8 cellular contexts compared by ENCODE assay signal in the genomic region with DNA sequence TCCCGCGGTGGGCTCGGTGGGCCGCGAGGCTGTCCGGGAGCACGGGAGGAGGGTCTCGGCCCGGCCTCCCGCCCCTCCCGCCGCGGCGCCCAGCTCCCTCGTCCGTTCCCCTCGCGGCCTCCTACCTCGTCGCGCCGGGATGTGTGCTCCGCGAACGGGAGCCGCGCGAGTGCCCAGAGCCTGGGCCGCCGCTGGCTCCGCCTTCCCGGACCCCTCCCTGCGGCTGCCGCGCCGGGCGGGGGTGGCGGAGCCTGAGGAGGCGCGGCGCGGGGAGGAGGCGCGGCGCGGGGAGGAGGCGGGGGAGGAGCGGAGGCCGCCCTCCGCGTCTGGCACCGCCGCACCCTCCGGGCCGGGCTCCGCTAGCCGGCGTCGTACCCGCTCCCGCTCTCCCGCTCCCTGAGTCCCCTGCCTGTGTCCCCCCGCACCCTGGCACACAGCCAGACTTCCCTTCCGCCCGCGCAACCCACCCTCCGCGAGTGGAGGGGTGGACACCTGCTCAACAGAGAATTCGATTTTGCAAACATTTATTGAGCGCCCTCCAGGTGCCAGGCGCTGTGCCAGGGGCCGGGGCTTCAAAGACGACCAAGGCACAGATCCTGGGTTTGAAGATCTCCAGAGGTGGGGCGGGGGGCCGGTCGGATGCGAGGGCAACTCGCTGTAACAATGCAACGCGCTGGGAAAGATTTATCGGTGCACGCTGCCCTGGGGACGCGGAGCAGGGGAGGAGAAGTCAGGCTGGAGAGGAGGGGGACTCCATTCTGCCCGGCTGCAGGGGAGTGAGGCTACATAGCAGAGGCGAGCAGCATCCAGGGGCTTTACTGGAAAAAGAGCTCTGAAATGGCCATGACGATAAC. TPM values are rescaled to one million over a fixed set of nuclear protein-coding genes. Genes with fewer than 3 reads are reported as not detected.
DNase-seq lines count a peak whose midpoint lies in the region; ATAC-seq and TF ChIP-seq lines count a peak whose summit lies in the region.

A gene with protein sequence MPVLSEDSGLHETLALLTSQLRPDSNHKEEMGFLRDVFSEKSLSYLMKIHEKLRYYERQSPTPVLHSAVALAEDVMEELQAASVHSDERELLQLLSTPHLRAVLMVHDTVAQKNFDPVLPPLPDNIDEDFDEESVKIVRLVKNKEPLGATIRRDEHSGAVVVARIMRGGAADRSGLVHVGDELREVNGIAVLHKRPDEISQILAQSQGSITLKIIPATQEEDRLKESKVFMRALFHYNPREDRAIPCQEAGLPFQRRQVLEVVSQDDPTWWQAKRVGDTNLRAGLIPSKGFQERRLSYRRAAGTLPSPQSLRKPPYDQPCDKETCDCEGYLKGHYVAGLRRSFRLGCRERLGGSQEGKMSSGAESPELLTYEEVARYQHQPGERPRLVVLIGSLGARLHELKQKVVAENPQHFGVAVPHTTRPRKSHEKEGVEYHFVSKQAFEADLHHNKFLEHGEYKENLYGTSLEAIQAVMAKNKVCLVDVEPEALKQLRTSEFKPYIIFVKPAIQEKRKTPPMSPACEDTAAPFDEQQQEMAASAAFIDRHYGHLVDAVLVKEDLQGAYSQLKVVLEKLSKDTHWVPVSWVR (minus strand): TSS at position 171 of the 854 bp plus-strand sequence. CDS start 1,240 bp downstream, outside the sequence.

- H2AFZ ChIP-seq in HCT116 (ENCODE audit: low read depth, low read length, poor library complexity, severe bottlenecking), result peak within 1 kb of the TSS; percentile 93
- H2AFZ ChIP-seq in OCI-LY1 (ENCODE audit: low read length), result no peak within 1 kb of the TSS

- TF ChIP-seq RAD21 in HCT116 (IDR thresholded peaks at IDR 0.05; ENCODE audit: low read depth), result no peak

- H3K27me3 ChIP-seq in HCT116 (ENCODE audit: insufficient read depth, low read length) (no peaks in the 10 kb centered on the region), OCI-LY1 (ENCODE audit: insufficient read depth, low read length) (peaks cover 11% of the 10 kb centered on the region; the same call in 1 of the 2 replicates)

- peak within 1 kb of the TSS; percentile 67 to 89 (median 86) for H3K4me3 Mint-ChIP-seq in naive B cell

- H3K36me3 ChIP-seq in HCT116 (ENCODE audit: control insufficient read depth in 1 of 2, insufficient read depth in 2 of 2, low read length in 2 of 2) (peaks cover 0 to 18% of the 10 kb centered on the region in 2 experiments; a peak in 1 of 4 replicates), OCI-LY1 (ENCODE audit: insufficient read depth, low read length) (no peaks in the 10 kb centered on the region)

- no peak within 1 kb of the TSS for H3K27ac Mint-ChIP-seq in naive B cell

- no peak for TF ChIP-seq CTCF in HCT116 (IDR thresholded peaks at IDR 0.05 in 2 of 3, conservative IDR thresholded peaks at IDR 0.05 in 1 of 3; ENCODE audit: borderline replicate concordance in 1 of 3, insufficient read depth in 1 of 3, low read depth in 2 of 3, low read length in 2 of 3)
- TF ChIP-seq CTCF in OCI-LY1 (IDR thresholded peaks at IDR 0.05; ENCODE audit: low read length), result no peak
- no peak for TF ChIP-seq CTCF in fibroblast of the aortic adventitia (IDR thresholded peaks at IDR 0.05; ENCODE audit: insufficient read depth, low read length)
- no peak for TF ChIP-seq CTCF in subcutaneous adipose tissue (IDR thresholded peaks at IDR 0.05; ENCODE audit: low read depth)

- POLR2A ChIA-PET in HCT116 (lab: Charles Lee), result no interaction called here

- RAD21 ChIA-PET in HCT116 (lab: Charles Lee; ENCODE audit: low non-redundant PET in 1 of 2, low total read pairs in 2 of 2, uncharacterized antibody in 2 of 2, unreplicated experiment in 2 of 2), result no interaction called here

- intact Hi-C loops in HCT116 (cut with micrococcal nuclease), result loop anchor here (1.0 to 2.0 kb wide), 2 partner anchors 13 to 54 kb away; a partner anchor contains a TSS

- peaks cover 7 to 14% (median 13%) of the 10 kb centered on the region in 3 donors for H3K4me1 Mint-ChIP-seq in naive B cell

- TF ChIP-seq POLR2A in HCT116 (IDR thresholded peaks at IDR 0.05; ENCODE audit: borderline replicate concordance, extremely low read depth, insufficient read depth, insufficient read length), result no peak

- no peaks in the 10 kb centered on the region for H3K9me3 Mint-ChIP-seq in naive B cell

- no peaks in the 10 kb centered on the region for H3K9me2 ChIP-seq in HCT116 (ENCODE audit: insufficient read depth)
- no peaks in the 10 kb centered on the region for H3K9me2 ChIP-seq in OCI-LY1 (ENCODE audit: low read depth, low read length)

- H3K4me1 ChIP-seq in HCT116 (ENCODE audit: control insufficient read depth in 1 of 2, insufficient read depth in 2 of 2, low read length in 2 of 2) (peaks cover 16 to 24% of the 10 kb centered on the region in 2 experiments), OCI-LY1 (ENCODE audit: insufficient read depth, low read length, severe bottlenecking) (no peaks in the 10 kb centered on the region)

- no TSS peak for BruUV-seq in HCT116 (replicated peaks; lab: Mats Ljungman, UMichigan)

- H3K9ac ChIP-seq in HCT116 (ENCODE audit: low read length) (peak within 1 kb of the TSS; percentile 84), OCI-LY1 (ENCODE audit: low read length) (no peak within 1 kb of the TSS)

- ATAC-seq in HCT116, result peak; percentile 91
- peak; percentile 62 to 74 for ATAC-seq in naive B cell (ENCODE audit: low read depth in 2 of 2)
- ATAC-seq in HG03432 (IDR thresholded peaks at IDR 0.05; ENCODE audit: unreplicated experiment), result no peak

- CTCF ChIA-PET in HCT116 (lab: Charles Lee), result interaction anchor here (1.7 kb wide), 1 partner anchor 13 kb away, joined by 5 read pairs; a partner anchor contains a TSS

- H3K9me3 ChIP-seq in HCT116 (ENCODE audit: control insufficient read depth in 1 of 2, insufficient read depth in 1 of 2, low read depth in 1 of 2, low read length in 2 of 2) (no peaks in the 10 kb centered on the region), OCI-LY1 (ENCODE audit: low read length) (no peaks in the 10 kb centered on the region)

- peak; percentile 94 for DNase-seq in AG08395 (ENCODE audit: low spot score)
- DNase-seq in HCT116 (ENCODE audit: low read depth, low spot score), result no peak
- DNase-seq in activated gamma-delta T cell (lab: John Stamatoyannopoulos, UW), result peak; percentile 44
- DNase-seq in fibroblast of the aortic adventitia (ENCODE audit: low read depth), result peak; percentile 52
- peak; percentile 12 for DNase-seq in naive B cell

- H3K4me3 ChIP-seq in HCT116 (replicated peaks in 1 of 2; ENCODE audit: low read depth in 1 of 2, low read length in 2 of 2), result peak within 1 kb of the TSS; percentile 56 to 88
- H3K4me3 ChIP-seq in OCI-LY1 (ENCODE audit: low read depth, low read length, poor library complexity, severe bottlenecking), result peak within 1 kb of the TSS; percentile 43
- H3K4me3 ChIP-seq in fibroblast of the aortic adventitia (ENCODE audit: low read depth, low read length), result peak within 1 kb of the TSS; percentile 73

- no peaks in the 10 kb centered on the region for H4K20me1 ChIP-seq in HCT116 (ENCODE audit: insufficient read depth)
- no peaks in the 10 kb centered on the region for H4K20me1 ChIP-seq in OCI-LY1 (ENCODE audit: insufficient read depth, low read length)

- H3K4me2 ChIP-seq in HCT116 (ENCODE audit: low read length) (peak within 1 kb of the TSS; percentile 98), OCI-LY1 (ENCODE audit: low read length) (peak within 1 kb of the TSS; percentile 36; the same call in 1 of the 2 replicates)

- H3F3A ChIP-seq in OCI-LY1 (ENCODE audit: insufficient read depth, low read length), result no peaks in the 10 kb centered on the region

- H3K27ac ChIP-seq in HCT116 (ENCODE audit: low read depth, low read length) (peak within 1 kb of the TSS; percentile 54), OCI-LY1 (ENCODE audit: low read depth, low read length, poor library complexity, severe bottlenecking) (no peak within 1 kb of the TSS)

- peaks cover 48 to 76% (median 64%) of the 10 kb centered on the region in 3 donors for H3K27me3 Mint-ChIP-seq in naive B cell

- peaks cover 10% of the 10 kb centered on the region for H3K79me2 ChIP-seq in HCT116 (ENCODE audit: insufficient read depth, low read length)
- no peaks in the 10 kb centered on the region for H3K79me2 ChIP-seq in OCI-LY1 (ENCODE audit: insufficient read depth, low read length)

- peaks cover 0 to 11% of the 10 kb centered on the region in 2 donors for H3K36me3 Mint-ChIP-seq in naive B cell

TF ChIP-seq in HCT116, 20 proteins besides CTCF, POLR2A, EP300 and RAD21 (continues in another document):
- peak; percentile 85 for TF ChIP-seq POLR2AphosphoS5 (IDR thresholded peaks at IDR 0.05; ENCODE audit: low read depth, low read length)
- peak; percentile 70 for TF ChIP-seq EGR1 (IDR thresholded peaks at IDR 0.05; ENCODE audit: low read depth)
- no peak for TF ChIP-seq SRF (IDR thresholded peaks at IDR 0.05; ENCODE audit: low read depth)
- no peak for TF ChIP-seq CEBPB (IDR thresholded peaks at IDR 0.05; ENCODE audit: low read depth)
- no peak for TF ChIP-seq EZH2 (IDR thresholded peaks at IDR 0.05)
- TF ChIP-seq, protein P1, sequence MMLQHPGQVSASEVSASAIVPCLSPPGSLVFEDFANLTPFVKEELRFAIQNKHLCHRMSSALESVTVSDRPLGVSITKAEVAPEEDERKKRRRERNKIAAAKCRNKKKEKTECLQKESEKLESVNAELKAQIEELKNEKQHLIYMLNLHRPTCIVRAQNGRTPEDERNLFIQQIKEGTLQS (IDR thresholded peaks at IDR 0.05), result no peak
- peak; percentile 15 for TF ChIP-seq YY1 (IDR thresholded peaks at IDR 0.05; ENCODE audit: extremely low read depth, insufficient replicate concordance, low read depth, low read length)
- no peak for TF ChIP-seq CBX3 (IDR thresholded peaks at IDR 0.05; ENCODE audit: low read depth)

RNA-seq across cellular contexts. Expression of the gene that starts here (rescaled TPM):
- total RNA-seq in HCT116 (2021; ENCODE audit: unreplicated experiment) (19.5 TPM), fibroblast of the aortic adventitia (ENCODE audit: low replicate concordance) (5.7 and 9.6 TPM in 2 replicates), subcutaneous adipose tissue (100 to 1,000 TPM in 1 of 4 donors, 10 to 100 TPM in 2, 1 to 10 TPM in 1; 9.0 to 122 (median 25.2) TPM)
- polyA plus RNA-seq in HCT116 (2012), result 11.0 and 12.3 TPM in 2 replicates
- not detected for polyA plus RNA-seq in naive B cell (ENCODE audit: low read depth in 6 of 6)

Comparison
In these comparisons a context has a peak if more than half of its experiments do, and no peak if none do; other contexts are left out.
1. Peak in DNase-seq and ATAC-seq in naive B cell; RNA of the gene not detected or under 1 TPM.